8 cellular contexts compared by ENCODE assay signal in the genomic region with DNA sequence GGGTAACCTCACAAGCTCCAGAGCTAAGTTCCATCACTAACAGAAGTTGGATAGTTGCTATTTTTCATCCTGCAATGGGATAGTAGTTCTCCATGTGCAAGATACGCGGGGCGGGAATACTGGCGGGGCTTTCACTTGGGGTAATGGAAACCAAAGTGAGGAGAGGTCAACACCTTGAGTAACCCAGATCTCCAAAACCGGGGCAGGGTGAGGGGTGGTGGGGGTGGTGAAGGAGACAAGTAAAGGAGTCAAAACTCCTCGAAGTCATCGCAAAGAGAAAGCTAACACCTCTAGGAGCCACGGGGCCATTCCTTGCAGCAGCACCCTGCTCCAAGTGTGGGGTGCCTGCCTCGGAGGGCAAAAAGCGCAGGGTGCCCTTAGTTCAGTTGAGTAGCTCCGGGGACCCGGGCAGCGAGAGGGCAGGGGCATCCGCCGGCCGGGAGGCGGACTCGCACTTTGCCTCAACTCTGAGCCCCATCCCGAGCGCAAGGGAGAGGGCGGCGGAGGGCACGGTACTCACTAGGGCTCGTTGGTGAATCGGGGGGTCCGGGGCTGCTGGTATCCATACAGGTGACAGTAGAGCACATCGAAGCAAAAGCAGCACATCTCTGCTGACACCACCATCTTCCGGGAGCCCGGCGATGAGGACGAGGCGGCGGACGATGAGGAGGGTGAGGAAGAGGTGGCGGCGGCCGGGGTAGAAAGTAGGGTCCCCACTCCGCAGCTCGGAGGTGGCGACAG. TPM values are rescaled to one million over a fixed set of nuclear protein-coding genes. Genes with fewer than 3 reads are reported as not detected.
DNase-seq lines count a peak whose midpoint lies in the region; ATAC-seq and TF ChIP-seq lines count a peak whose summit lies in the region.

No MANE protein-coding gene starts in this region.

- H3K27me3 Mint-ChIP-seq in T-helper 17 cell, result no peaks in the 10 kb centered on the region

- H3K27me3 ChIP-seq in brain microvascular endothelial cell (replicated peaks), result no peaks in the 10 kb centered on the region

- intact Hi-C loops in Right ventricle myocardium inferior (cut with DNase I) (loop anchor here (5.0 kb wide), 1 partner anchor 155 kb away; no protein-coding TSS in a partner anchor), cardiac septum (cut with DNase I) (loop anchor here (5.0 kb wide), 1 partner anchor 135 kb away; no protein-coding TSS in a partner anchor)

- H3K36me3 Mint-ChIP-seq in T-helper 17 cell (ENCODE audit: low read depth), result no peaks in the 10 kb centered on the region

- H3K4me3 Mint-ChIP-seq in T-helper 17 cell, result peak overlapping the region; percentile 92

- in situ Hi-C loops in brain microvascular endothelial cell (cut with HindIII; ENCODE audit: low pct_ligation_motif_present, low sequenced_read_pairs), result no loop called here

- H3K27ac Mint-ChIP-seq in T-helper 17 cell, result peak overlapping the region; percentile 93

- peaks cover 17% of the 10 kb centered on the region for H3K4me1 Mint-ChIP-seq in T-helper 17 cell

- H3K4me3 ChIP-seq in brain microvascular endothelial cell (ENCODE audit: low read depth, low read length), result peak overlapping the region; percentile 77

- no peaks in the 10 kb centered on the region for H3K36me3 ChIP-seq in brain microvascular endothelial cell (replicated peaks)

- DNase-seq in Right ventricle myocardium inferior (ENCODE audit: missing footprints) (peak; percentile 50), cardiac septum (ENCODE audit: low spot score) (no peak), T-helper 17 cell (peak in 2 of 3 donors; percentile 6 to 11), brain microvascular endothelial cell (no peak), islet precursor cell (peak; percentile 54), NCI-H774 (lab: John Stamatoyannopoulos, UW) (no peak)
- DNase-seq in stimulated activated CD4-positive, alpha-beta T cell treated with anti-CD3 and anti-CD28 coated beads, Interleukin-15, amount 100 ng/mL, for 24 hours, result peak; percentile 45

- ATAC-seq in Right ventricle myocardium inferior, result peak; percentile 14
- peak; percentile 5 for ATAC-seq in HG03097 (IDR thresholded peaks at IDR 0.05; ENCODE audit: low FRiP score, unreplicated experiment)
- ATAC-seq in T-helper 17 cell, result peak; percentile 32

- H3K9me3 ChIP-seq in T-helper 17 cell (ENCODE audit: control insufficient read depth, low read length, poor library complexity, severe bottlenecking), result no peaks in the 10 kb centered on the region

- TF ChIP-seq CTCF in brain microvascular endothelial cell (IDR thresholded peaks at IDR 0.05; ENCODE audit: low read depth, low read length, missing control alignments), result no peak

- peak overlapping the region; percentile 84 for H3K27ac ChIP-seq in brain microvascular endothelial cell

RNA-seq across cellular contexts. Expression of a gene that starts 0.6 kb away (rescaled TPM):
- 1.1 TPM for total RNA-seq in Right ventricle myocardium inferior
- 1.5 TPM for total RNA-seq in cardiac septum
- total RNA-seq in T-helper 17 cell, result 10 to 100 TPM; 15.4 to 17.4 TPM

RNA-seq across cellular contexts. Expression of a gene that starts 41.4 kb away (rescaled TPM):
- total RNA-seq in Right ventricle myocardium inferior (0.38 TPM), cardiac septum (0.35 TPM), T-helper 17 cell (not detected)

Comparison
In these comparisons a context has a peak if more than half of its experiments do, and no peak if none do; other contexts are left out.
1. DNase-seq: peak in Right ventricle myocardium inferior (single experiment), T-helper 17 cell (2 of 3), islet precursor cell (single experiment) and stimulated activated CD4-positive, alpha-beta T cell treated with anti-CD3 and anti-CD28 coated beads, Interleukin-15, amount 100 ng/mL, for 24 hours (single experiment); none in cardiac septum (single experiment), brain microvascular endothelial cell (single experiment) and NCI-H774 (single experiment).
2. Peak in every context shown above with its lines, with median percentiles within 50 percentile points of each other: ATAC-seq.